In genomic region chr17:36778458-36778857, GRCh38 we compare ENCODE assay signal across 31 cellular contexts.
DNase-seq lines count a peak whose midpoint lies in the region; ATAC-seq and TF ChIP-seq lines count a peak whose summit lies in the region.
"Had no signal": no experiment of that assay in that cellular context is flagged by ENCODE, and none has a peak within 500 bp of the region (broad histone marks: within the 10 kb centered on the region; RNA-seq: fewer than 3 reads in every experiment).

No MANE protein-coding gene starts in this region.

- H2AFZ ChIP-seq in SK-N-SH (ENCODE audit: low read depth): no peak overlapping the region

- H3K4me2 ChIP-seq in SK-N-SH: no peak overlapping the region

- no peaks in the 10 kb centered on the region for H3K4me1 Mint-ChIP-seq in Calu3 (ENCODE audit: low read depth, unreplicated experiment)
- peaks cover 51% of the 10 kb centered on the region for H3K4me1 Mint-ChIP-seq in nephron progenitor cell
- H3K4me1 Mint-ChIP-seq: activated naive CD8-positive, alpha-beta T cell treated with anti-CD3 and anti-CD28 coated beads, Interleukin-2, amount 10 ng/mL, durations not matched to agents 7 days and 5 days; CD4-positive, CD25-positive, alpha-beta regulatory T cell had no signal

- no TSS peak for BruUV-seq in Calu3 (replicated peaks; lab: Mats Ljungman, UMichigan)

- H3K4me3 Mint-ChIP-seq in Calu3 (ENCODE audit: low read depth, unreplicated experiment) (no peak overlapping the region), nephron progenitor cell (peak overlapping the region; percentile 16)
- H3K4me3 Mint-ChIP-seq: activated naive CD8-positive, alpha-beta T cell treated with anti-CD3 and anti-CD28 coated beads, Interleukin-2, amount 10 ng/mL, durations not matched to agents 7 days and 5 days; CD4-positive, CD25-positive, alpha-beta regulatory T cell; effector memory CD8-positive, alpha-beta T cell; H9 had no signal

- intact Hi-C loops in Calu3 (cut with micrococcal nuclease; ENCODE audit: unreplicated experiment) (loop anchor here (10.0 kb wide), 1 partner anchor 64 kb away; no protein-coding TSS in a partner anchor), lower lobe of right lung (cut with DNase I) (no loop called here)

- H3K9ac ChIP-seq in SK-N-SH: no peak overlapping the region

- H3K9me3 ChIP-seq in SJCRH30 (replicated peaks) (no peaks in the 10 kb centered on the region), SK-N-SH (no peaks in the 10 kb centered on the region), lower lobe of right lung (no peaks in the 10 kb centered on the region)
- H3K9me3 ChIP-seq: ascending aorta, neutrophil, psoas muscle, thoracic aorta had no signal

- no peaks in the 10 kb centered on the region for H3K36me3 ChIP-seq in SJCRH30
- no peaks in the 10 kb centered on the region for H3K36me3 ChIP-seq in SK-N-SH (replicated peaks in 1 of 2; ENCODE audit: control insufficient read depth in 1 of 2, insufficient read depth in 2 of 2, low read length in 1 of 2)
- H3K36me3 ChIP-seq in lower lobe of right lung: no peaks in the 10 kb centered on the region
- H3K36me3 ChIP-seq: ascending aorta, cardiac muscle cell, neutrophil, thoracic aorta had no signal

- no peaks in the 10 kb centered on the region for H3K27me3 ChIP-seq in SJCRH30
- no peaks in the 10 kb centered on the region for H3K27me3 ChIP-seq in SK-N-SH (ENCODE audit: insufficient read depth)
- peaks cover 34% of the 10 kb centered on the region for H3K27me3 ChIP-seq in lower lobe of right lung (ENCODE audit: low read depth)
- H3K27me3 ChIP-seq: ascending aorta had no signal

- H3K4me3 ChIP-seq in SJCRH30 (no peak overlapping the region), SK-N-SH (ENCODE audit: low read depth in 2 of 2, low read length in 1 of 2) (no peak overlapping the region), lower lobe of right lung (no peak overlapping the region)
- H3K4me3 ChIP-seq: ascending aorta, cardiac muscle cell, psoas muscle, thoracic aorta had no signal

- CTCF ChIA-PET in Calu3 (lab: Charles Lee) (interaction anchor here (0.6 to 2.3 kb wide), 6 partner anchors 10 to 177 kb away, joined by 3 to 9 read pairs (median 4); partner anchors contain the start of gene MRM1), SK-N-SH (lab: Yijun Ruan, JAX) (interaction anchor here (0.9 kb wide), 1 partner anchor 16 kb away, joined by 3 read pairs; no protein-coding TSS in a partner anchor)

- TF ChIP-seq RAD21 in Ishikawa (IDR thresholded peaks at IDR 0.05; ENCODE audit: low read depth): peak; percentile 20; the same call in 1 of the 2 replicates
- no peak for TF ChIP-seq RAD21 in SK-N-SH (IDR thresholded peaks at IDR 0.05; ENCODE audit: low read length)

- H4K20me1 ChIP-seq in SK-N-SH (ENCODE audit: insufficient read depth): no peaks in the 10 kb centered on the region

- H3K9me3 Mint-ChIP-seq in Calu3 (ENCODE audit: low read depth, unreplicated experiment) (no peaks in the 10 kb centered on the region), nephron progenitor cell (no peaks in the 10 kb centered on the region)
- H3K9me3 Mint-ChIP-seq: activated naive CD8-positive, alpha-beta T cell treated with anti-CD3 and anti-CD28 coated beads, Interleukin-2, amount 10 ng/mL, durations not matched to agents 7 days and 5 days; H9 had no signal

- H3K9me2 ChIP-seq in SK-N-SH: no peaks in the 10 kb centered on the region

- H3K79me2 ChIP-seq in SK-N-SH (ENCODE audit: insufficient read depth): no peaks in the 10 kb centered on the region

- 15% methylated on average over 6 of the region's 8 CpGs for WGBS in SK-N-SH (ENCODE audit: low lambda C conversion rate)

- no peak for ATAC-seq in lower lobe of right lung
- ATAC-seq: effector memory CD8-positive, alpha-beta T cell; esophagus mucosa; left lobe of liver; psoas muscle; SK-N-SH treated with all-trans-retinoic acid at 6 μM for 48 hours; stimulated activated naive CD8-positive, alpha-beta T cell treated with anti-CD3 and anti-CD28 coated beads, Interleukin-15, Interleukin-2, amounts not matched to agents 100 U/mL and 50 U/mL, for 24 hours had no signal

- no peaks in the 10 kb centered on the region for H3F3A ChIP-seq in SK-N-SH (replicated peaks; ENCODE audit: insufficient read depth)

- POLR2A ChIA-PET in SK-N-SH (lab: Yijun Ruan, JAX): no interaction called here

- H3K27ac Mint-ChIP-seq in Calu3 (ENCODE audit: unreplicated experiment) (no peak overlapping the region), nephron progenitor cell (no peak overlapping the region)
- H3K27ac Mint-ChIP-seq: activated naive CD8-positive, alpha-beta T cell treated with anti-CD3 and anti-CD28 coated beads, Interleukin-2, amount 10 ng/mL, durations not matched to agents 7 days and 5 days; CD4-positive, CD25-positive, alpha-beta regulatory T cell; effector memory CD8-positive, alpha-beta T cell; H9 had no signal

- DNase-seq in Calu3 (peak; percentile 50), SJCRH30 (peak; percentile 13 to 37), nephron progenitor cell (peak; percentile 77), SK-N-SH (no peak), cerebellar cortex (ENCODE audit: low spot score) (no peak), activated gamma-delta T cell (lab: John Stamatoyannopoulos, UW) (no peak), lower lobe of right lung (no peak)
- DNase-seq: activated CD4-positive, alpha-beta T cell treated with anti-CD3 and anti-CD28 coated beads for 1 hour; activated effector memory CD4-positive, alpha-beta T cell treated with Interleukin-2 at 50 U/mL for 16 hours; activated naive CD8-positive, alpha-beta T cell treated with anti-CD3 and anti-CD28 coated beads, Interleukin-2, amount 10 ng/mL, durations not matched to agents 7 days and 5 days; CD4-positive, CD25-positive, alpha-beta regulatory T cell; cortex of kidney; effector memory CD8-positive, alpha-beta T cell; foreskin fibroblast; H9; KBM-7; mesenchymal stem cell; MM.1S; NCI-H2081; NCI-H774; psoas muscle; stimulated activated naive CD8-positive, alpha-beta T cell treated with anti-CD3 and anti-CD28 coated beads, Interleukin-15, Interleukin-2, amounts not matched to agents 100 U/mL and 50 U/mL, for 24 hours; T-helper 2 cell had no signal

- TF ChIP-seq CTCF in Calu3 (IDR thresholded peaks at IDR 0.05; ENCODE audit: unreplicated experiment) (no peak), nephron progenitor cell (IDR thresholded peaks at IDR 0.05) (no peak), SK-N-SH (IDR thresholded peaks at IDR 0.05) (no peak), lower lobe of right lung (IDR thresholded peaks at IDR 0.05) (no peak)

- H3K36me3 Mint-ChIP-seq in Calu3 (ENCODE audit: insufficient read depth, unreplicated experiment) (no peaks in the 10 kb centered on the region), nephron progenitor cell (ENCODE audit: low read depth) (no peaks in the 10 kb centered on the region)
- H3K36me3 Mint-ChIP-seq: activated naive CD8-positive, alpha-beta T cell treated with anti-CD3 and anti-CD28 coated beads, Interleukin-2, amount 10 ng/mL, durations not matched to agents 7 days and 5 days; CD4-positive, CD25-positive, alpha-beta regulatory T cell had no signal

- H3K4me1 ChIP-seq in SJCRH30 (no peaks in the 10 kb centered on the region), SK-N-SH (ENCODE audit: control insufficient read depth in 1 of 2, insufficient read depth in 2 of 2, low read depth in 1 of 2, low read length in 1 of 2) (no peaks in the 10 kb centered on the region; a peak in 1 of 4 replicates), lower lobe of right lung (no peaks in the 10 kb centered on the region)
- H3K4me1 ChIP-seq: ascending aorta, psoas muscle had no signal

- no peak overlapping the region for H3K27ac ChIP-seq in SJCRH30
- no peak overlapping the region for H3K27ac ChIP-seq in SK-N-SH (ENCODE audit: low read depth in 2 of 2, low read length in 1 of 2)
- H3K27ac ChIP-seq in lower lobe of right lung: no peak overlapping the region
- H3K27ac ChIP-seq: ascending aorta, cardiac muscle cell, neutrophil, psoas muscle, thoracic aorta had no signal

- H3K27me3 Mint-ChIP-seq in Calu3 (ENCODE audit: unreplicated experiment): peaks cover 100% of the 10 kb centered on the region
- H3K27me3 Mint-ChIP-seq in nephron progenitor cell (ENCODE audit: low read depth, poor library complexity): peaks cover 68% of the 10 kb centered on the region

- TF ChIP-seq EP300 in Ishikawa (IDR thresholded peaks at IDR 0.05; ENCODE audit: borderline replicate concordance) (peak; percentile 98), SK-N-SH (IDR thresholded peaks at IDR 0.05; ENCODE audit: borderline replicate concordance in 1 of 2, low read depth in 1 of 2, low read length in 1 of 2) (no peak)

TF ChIP-seq in Ishikawa, 13 proteins besides CTCF, POLR2A, EP300 and RAD21 (continues in another document):
- TF ChIP-seq TAF1 (IDR thresholded peaks at IDR 0.05; ENCODE audit: low read depth) (no peak), YY1 (IDR thresholded peaks at IDR 0.05; ENCODE audit: low read depth) (no peak), FOXM1 (IDR thresholded peaks at IDR 0.05; ENCODE audit: borderline replicate concordance, low read depth) (peak; percentile 89), NFIC (IDR thresholded peaks at IDR 0.05) (peak; percentile 78), CREB1 (IDR thresholded peaks at IDR 0.05; ENCODE audit: low read depth) (no peak), TCF12 (IDR thresholded peaks at IDR 0.05; ENCODE audit: low read depth) (peak; percentile 98), MAX (IDR thresholded peaks at IDR 0.05) (peak; percentile 78), EGR1 (IDR thresholded peaks at IDR 0.05) (peak; percentile 37; the same call in 1 of the 2 replicates)

TF ChIP-seq in SK-N-SH, 30 proteins besides CTCF, POLR2A, EP300 and RAD21 (continues in another document):
- TF ChIP-seq IRF3 (IDR thresholded peaks at IDR 0.05; ENCODE audit: low read depth, low read length): no peak

Comparison
In these comparisons a context has a peak if more than half of its experiments do, and no peak if none do; other contexts are left out.
1. DNase-seq: peak in Calu3 (single experiment), SJCRH30 (2 of 2) and nephron progenitor cell (single experiment); none in SK-N-SH (single experiment), cerebellar cortex (single experiment), activated gamma-delta T cell (single experiment) and lower lobe of right lung (single experiment).